Comparison of ENCODE assay signal across 13 cellular contexts in genomic region chr5:93705896-93706295, GRCh38.
"Had no signal": no experiment of that assay in that cellular context is flagged by ENCODE, and none has a peak within 500 bp of the region (broad histone marks: within the 10 kb centered on the region; RNA-seq: fewer than 3 reads in every experiment).

No MANE protein-coding gene starts in this region.

- H3K4me1 ChIP-seq: body of pancreas, neural progenitor cell, parathyroid adenoma had no signal

- H3K27ac ChIP-seq: body of pancreas, hepatocyte, neural progenitor cell, parathyroid adenoma had no signal

- H3K9me3 Mint-ChIP-seq: activated naive CD8-positive, alpha-beta T cell treated with anti-CD3 and anti-CD28 coated beads, Interleukin-2, amount 50 U/mL, for 24 hours; activated T-cell treated with anti-CD3 and anti-CD28 coated beads, Interleukin-2, amount 50 U/mL, for 72 hours; neural progenitor cell; T-cell had no signal

- H3K4me3 Mint-ChIP-seq: activated naive CD8-positive, alpha-beta T cell treated with anti-CD3 and anti-CD28 coated beads, Interleukin-2, amount 50 U/mL, for 24 hours; activated T-cell treated with anti-CD3 and anti-CD28 coated beads, Interleukin-2, amount 50 U/mL, for 72 hours; neural progenitor cell; T-cell had no signal

- H3K4me3 ChIP-seq: body of pancreas, hepatocyte, neural progenitor cell had no signal

- H3K27me3 Mint-ChIP-seq: activated naive CD8-positive, alpha-beta T cell treated with anti-CD3 and anti-CD28 coated beads, Interleukin-2, amount 50 U/mL, for 24 hours; T-cell had no signal

- H3K36me3 Mint-ChIP-seq: neural progenitor cell had no signal

- H3K27ac Mint-ChIP-seq: activated naive CD8-positive, alpha-beta T cell treated with anti-CD3 and anti-CD28 coated beads, Interleukin-2, amount 50 U/mL, for 24 hours; activated T-cell treated with anti-CD3 and anti-CD28 coated beads, Interleukin-2, amount 50 U/mL, for 72 hours; neural progenitor cell; T-cell had no signal

- H3K36me3 ChIP-seq: neural progenitor cell had no signal

- H3K9me3 ChIP-seq: body of pancreas had no signal

- DNase-seq: activated CD4-positive, alpha-beta T cell treated with anti-CD3 and anti-CD28 coated beads for 1 hour; activated CD4-positive, alpha-beta T cell treated with anti-CD3 and anti-CD28 coated beads, Interleukin-2, amount 50 U/mL, for 48 hours; activated CD8-positive, alpha-beta memory T cell treated with anti-CD3 and anti-CD28 coated beads, Interleukin-2, amount 50 U/mL, for 4 hours; activated naive CD8-positive, alpha-beta T cell treated with anti-CD3 and anti-CD28 coated beads, Interleukin-2, amount 50 U/mL, for 24 hours; activated T-cell treated with anti-CD3 and anti-CD28 coated beads, Interleukin-2, amount 50 U/mL, for 72 hours; body of pancreas; kidney glomerular epithelial cell; retina; T-cell; T1000 had no signal

- H3K9ac ChIP-seq: neural progenitor cell, parathyroid adenoma had no signal
